15 cellular contexts compared by ENCODE assay signal in the genomic region with DNA sequence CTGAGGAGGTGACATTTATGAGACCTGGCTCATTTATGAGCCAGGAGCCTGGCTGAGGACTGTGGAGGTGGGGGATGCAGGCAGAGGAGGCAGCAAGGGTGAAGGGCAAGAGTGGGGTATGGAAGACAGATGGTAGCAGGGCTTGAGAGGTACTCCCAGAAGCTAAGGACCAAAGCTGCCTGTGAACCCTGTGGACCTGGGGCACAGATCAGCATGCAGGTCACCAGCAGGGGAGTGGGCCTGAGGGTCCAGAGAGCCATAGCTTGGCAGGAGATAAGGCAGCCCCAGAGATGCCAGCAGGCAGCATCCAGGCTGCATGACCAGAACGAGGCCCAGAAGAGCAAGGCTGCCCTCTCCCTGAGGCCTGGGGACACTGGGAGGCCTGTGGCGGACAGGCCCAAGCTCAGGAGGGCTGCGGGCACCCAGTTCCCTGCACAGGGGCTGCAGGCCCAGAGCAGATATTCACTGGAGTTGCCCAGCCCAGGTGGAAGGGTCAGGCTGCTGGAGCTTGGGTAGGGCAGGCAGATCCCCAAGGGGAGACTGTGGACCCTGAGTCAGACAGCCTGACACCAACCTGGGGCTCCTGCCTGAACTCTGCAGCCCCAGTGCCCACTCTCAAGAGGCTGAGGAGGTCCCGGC. TPM values are rescaled to one million over a fixed set of nuclear protein-coding genes. Genes with fewer than 3 reads are reported as not detected.
A peak's percentile ranks its signal among the peaks of the same experiment; 100 is the strongest.
DNase-seq lines count a peak whose midpoint lies in the region; ATAC-seq, FAIRE-seq and TF ChIP-seq lines count a peak whose summit lies in the region.
"Had no signal": no experiment of that assay in that cellular context is flagged by ENCODE, and none has a peak within 500 bp of the region (broad histone marks: within the 10 kb centered on the region; RNA-seq: fewer than 3 reads in every experiment).

No MANE protein-coding gene starts in this region.

- H3K4me1 Mint-ChIP-seq in CD8-positive, alpha-beta memory T cell, result peaks cover 3 to 14% (median 13%) of the 10 kb centered on the region in 3 donors
- H3K4me1 Mint-ChIP-seq in activated naive CD8-positive, alpha-beta T cell (ENCODE audit: low read depth), result peaks cover 5% of the 10 kb centered on the region

- H3K36me3 Mint-ChIP-seq in CD8-positive, alpha-beta memory T cell, result no peaks in the 10 kb centered on the region
- H3K36me3 Mint-ChIP-seq in activated naive CD8-positive, alpha-beta T cell, result no peaks in the 10 kb centered on the region

- POLR2A ChIA-PET in A549 (lab: Yijun Ruan, JAX), result no interaction called here
- POLR2A ChIA-PET in CD8-positive, alpha-beta memory T cell (lab: Charles Lee), result interaction anchor here (0.8 to 1.9 kb wide), 5 partner anchors 17 to 38 kb away, joined by 3 to 8 read pairs (median 5); a partner anchor contains a TSS
- POLR2A ChIA-PET in A673 (lab: Charles Lee; ENCODE audit: low non-redundant PET), result no interaction called here

- no peaks in the 10 kb centered on the region for H3K9me3 Mint-ChIP-seq in CD8-positive, alpha-beta memory T cell
- H3K9me3 Mint-ChIP-seq in activated naive CD8-positive, alpha-beta T cell (ENCODE audit: low read depth), result no peaks in the 10 kb centered on the region

- intact Hi-C loops in A673 (cut with micrococcal nuclease; ENCODE audit: unreplicated experiment), result no loop called here

- DNase-seq in A549 (ENCODE audit: low read depth in 1 of 2, low spot score in 1 of 2) (no peak), mesenteric fat pad (ENCODE audit: low spot score) (peak; percentile 62), urothelium cell line (ENCODE audit: low spot score) (no peak), EL (no peak), A673 (ENCODE audit: low spot score) (no peak)
- DNase-seq in CD8-positive, alpha-beta memory T cell, result no peak
- DNase-seq: NCI-H1105, NCI-H446, PC-3 had no signal

- H3K4me1 ChIP-seq in A549, result no peaks in the 10 kb centered on the region; the same call in 2 of the 3 replicates
- peaks cover 29% of the 10 kb centered on the region for H3K4me1 ChIP-seq in CD8-positive, alpha-beta memory T cell (ENCODE audit: insufficient read depth, low read length)
- H3K4me1 ChIP-seq in A673 (ENCODE audit: insufficient read depth, low read length, poor library complexity, severe bottlenecking), result no peaks in the 10 kb centered on the region
- H3K4me1 ChIP-seq: prostate gland, upper lobe of left lung had no signal

- no peak for TF ChIP-seq CTCF in A549 (IDR thresholded peaks at IDR 0.05)
- no peak for TF ChIP-seq CTCF in A673 (conservative IDR thresholded peaks at IDR 0.05; ENCODE audit: low read depth, low read length)

- no TSS peak for BruUV-seq in A673 (replicated peaks; lab: Mats Ljungman, UMichigan)

- peak overlapping the region in 6 of 8 donors; percentile 89 to 96 (median 94) for H3K27ac Mint-ChIP-seq in CD8-positive, alpha-beta memory T cell
- H3K27ac Mint-ChIP-seq in activated naive CD8-positive, alpha-beta T cell, result peak overlapping the region; percentile 90

- no peaks in the 10 kb centered on the region for H3K27me3 Mint-ChIP-seq in CD8-positive, alpha-beta memory T cell
- H3K27me3 Mint-ChIP-seq in activated naive CD8-positive, alpha-beta T cell, result no peaks in the 10 kb centered on the region

- H3K36me3 ChIP-seq in CD8-positive, alpha-beta memory T cell (ENCODE audit: insufficient read depth, low read length), result no peaks in the 10 kb centered on the region
- no peaks in the 10 kb centered on the region for H3K36me3 ChIP-seq in A673 (ENCODE audit: insufficient read depth, low read length, poor library complexity, severe bottlenecking)
- H3K36me3 ChIP-seq: prostate gland, upper lobe of left lung had no signal

- CTCF ChIA-PET in A549 (lab: Yijun Ruan, JAX), result interaction anchor here (0.6 to 1.1 kb wide), 2 partner anchors 8 to 1901 kb away, joined by 3 read pairs; no protein-coding TSS in a partner anchor
- CTCF ChIA-PET in CD8-positive, alpha-beta memory T cell (lab: Charles Lee), result interaction anchor here (0.8 to 2.4 kb wide), 9 partner anchors 13 to 173 kb away, joined by 3 to 11 read pairs (median 4); no protein-coding TSS in a partner anchor
- CTCF ChIA-PET in A673 (lab: Charles Lee), result no interaction called here

- no peaks in the 10 kb centered on the region for H3K27me3 ChIP-seq in CD8-positive, alpha-beta memory T cell (ENCODE audit: insufficient read depth, low read length, poor library complexity, severe bottlenecking)
- no peaks in the 10 kb centered on the region for H3K27me3 ChIP-seq in A673 (replicated peaks; ENCODE audit: insufficient read depth, low read depth, low read length, poor library complexity)
- H3K27me3 ChIP-seq: upper lobe of left lung had no signal

- ATAC-seq in A549 (peak; percentile 39 to 41; a peak in 3 of 6 replicates), GM21737 (IDR thresholded peaks at IDR 0.05; ENCODE audit: unreplicated experiment) (no peak)
- ATAC-seq: mucosa of descending colon, PC-3 had no signal

- WGBS in A549 (ENCODE audit: missing lambda C conversion rate), result 68% methylated on average over 3 of the region's 4 CpGs

- H3K27ac ChIP-seq in A549, result no peak overlapping the region
- H3K27ac ChIP-seq in CD8-positive, alpha-beta memory T cell (ENCODE audit: low read depth, low read length), result peak overlapping the region; percentile 5
- no peak overlapping the region for H3K27ac ChIP-seq in A673 (ENCODE audit: low read depth, low read length, poor library complexity, severe bottlenecking)
- H3K27ac ChIP-seq: prostate gland had no signal

- H3K9me3 ChIP-seq in A549 (no peaks in the 10 kb centered on the region), A673 (ENCODE audit: low read depth, low read length, poor library complexity, severe bottlenecking) (no peaks in the 10 kb centered on the region)
- H3K9me3 ChIP-seq in CD8-positive, alpha-beta memory T cell (ENCODE audit: low read length), result no peaks in the 10 kb centered on the region
- H3K9me3 ChIP-seq: mucosa of descending colon, prostate gland, upper lobe of left lung had no signal

- no peak overlapping the region for H3K4me3 ChIP-seq in A549
- H3K4me3 ChIP-seq in CD8-positive, alpha-beta memory T cell (ENCODE audit: low read length), result no peak overlapping the region
- no peak overlapping the region for H3K4me3 ChIP-seq in A673 (ENCODE audit: low read depth, low read length, poor library complexity, severe bottlenecking)
- H3K4me3 ChIP-seq: mucosa of descending colon, prostate gland, upper lobe of left lung had no signal

- no peak for TF ChIP-seq RAD21 in A549 (conservative IDR thresholded peaks at IDR 0.05 in 1 of 2, IDR thresholded peaks at IDR 0.05 in 1 of 2)

- TF ChIP-seq POLR2A in A549 (IDR thresholded peaks at IDR 0.05; ENCODE audit: low read length), result no peak

- TF ChIP-seq EP300 in A549 (IDR thresholded peaks at IDR 0.05), result no peak

- H3K4me3 Mint-ChIP-seq in CD8-positive, alpha-beta memory T cell, result peak overlapping the region in 5 of 7 donors; percentile 2 to 75 (median 59)
- peak overlapping the region; percentile 18 for H3K4me3 Mint-ChIP-seq in activated naive CD8-positive, alpha-beta T cell

- FAIRE-seq in A549 (lab: Jason Lieb, UNC), result no peak
- FAIRE-seq in urothelium cell line (lab: Jason Lieb, UNC), result no peak
- FAIRE-seq: bronchial epithelial cell had no signal

- H3K4me2 ChIP-seq in A549, result no peak overlapping the region

TF ChIP-seq in A549, 52 proteins besides CTCF, POLR2A, EP300 and RAD21 (continues in another document):
- TF ChIP-seq NPAS2 (CRISPR knock-in tag; IDR thresholded peaks at IDR 0.05; ENCODE audit: borderline replicate concordance), result no peak
- TF ChIP-seq CHD2 (IDR thresholded peaks at IDR 0.05; ENCODE audit: low read length, partially characterized antibody), result no peak
- no peak for TF ChIP-seq FOXS1 (CRISPR knock-in tag; IDR thresholded peaks at IDR 0.05)
- no peak for TF ChIP-seq RCOR1 (IDR thresholded peaks at IDR 0.05; ENCODE audit: low read depth, low read length)
- TF ChIP-seq MAFK (IDR thresholded peaks at IDR 0.05; ENCODE audit: partially characterized antibody), result no peak
- no peak for TF ChIP-seq PHF8 (IDR thresholded peaks at IDR 0.05; ENCODE audit: borderline replicate concordance, low read depth)
- TF ChIP-seq TFCP2L1 (CRISPR knock-in tag; IDR thresholded peaks at IDR 0.05), result no peak
- TF ChIP-seq KDM1A (IDR thresholded peaks at IDR 0.05; ENCODE audit: low read depth), result no peak

RNA-seq across cellular contexts. Expression of a gene that starts 3.4 kb away (rescaled TPM):
- polyA plus RNA-seq in A549 (2011; rRNA removed) (not detected in 2 replicates), A549 (2017; fragmentation: RNase III; extraction: RNeasy Plus Mini Kit Qiagen cat#74134 plus additional on column Dnase treatment) (not detected in 3 replicates)
- polyA plus RNA-seq in A549 (2012; cell fraction: cytosol; rRNA removed), result not detected in 2 replicates
- polyA plus RNA-seq in A549 (2012; cell fraction: nucleus; rRNA removed), result not detected in 2 replicates
- polyA minus RNA-seq in A549 (2011; rRNA and poly(A)+ RNA removed), result not detected in 2 replicates
- total RNA-seq in CD8-positive, alpha-beta memory T cell, result not detected
- polyA plus RNA-seq in CD8-positive, alpha-beta memory T cell, result not detected
- total RNA-seq in mesenteric fat pad (not detected), A673 (2021) (not detected in 2 replicates)
- total RNA-seq: PC-3 had no signal

RNA-seq across cellular contexts. Expression of a gene that starts 17.4 kb away (rescaled TPM):
- polyA plus RNA-seq in A549 (2011; rRNA removed) (0.04 and 0.05 TPM in 2 replicates), A549 (2017; fragmentation: RNase III; extraction: RNeasy Plus Mini Kit Qiagen cat#74134 plus additional on column Dnase treatment) (0.03 to 0.10 TPM (median 0.09 TPM) in 3 replicates)
- 0.05 and 0.12 TPM in 2 replicates for polyA plus RNA-seq in A549 (2012; cell fraction: cytosol; rRNA removed)
- 0.22 and 0.28 TPM in 2 replicates for polyA plus RNA-seq in A549 (2012; cell fraction: nucleus; rRNA removed)
- polyA minus RNA-seq in A549 (2011; rRNA and poly(A)+ RNA removed), result 0.29 TPM in 1 of 2 replicates, not detected in the other
- 1 to 10 TPM; 1.4 to 1.7 TPM for total RNA-seq in CD8-positive, alpha-beta memory T cell
- polyA plus RNA-seq in CD8-positive, alpha-beta memory T cell, result 1.4 TPM
- total RNA-seq in mesenteric fat pad (0.35 TPM), A673 (2021) (0.20 TPM in 1 of 2 replicates, not detected in the other)
- total RNA-seq: PC-3 had no signal

RNA-seq across cellular contexts. Expression of a gene that starts 37.6 kb away (rescaled TPM):
- 309 and 360 TPM in 2 replicates for polyA plus RNA-seq in A549 (2011; rRNA removed)
- polyA plus RNA-seq in A549 (2012; cell fraction: cytosol; rRNA removed), result 134 and 160 TPM in 2 replicates
- 60.2 and 88.5 TPM in 2 replicates for polyA plus RNA-seq in A549 (2012; cell fraction: nucleus; rRNA removed)
- polyA plus RNA-seq in A549 (2017; fragmentation: RNase III; extraction: RNeasy Plus Mini Kit Qiagen cat#74134 plus additional on column Dnase treatment), result 212 to 225 TPM (median 220 TPM) in 3 replicates
- polyA minus RNA-seq in A549 (2011; rRNA and poly(A)+ RNA removed), result 136 and 181 TPM in 2 replicates
- 100 to 1,000 TPM; 218 TPM for total RNA-seq in CD8-positive, alpha-beta memory T cell
- polyA plus RNA-seq in CD8-positive, alpha-beta memory T cell, result 294 TPM
- total RNA-seq in mesenteric fat pad, result 146 TPM
- 126 and 127 TPM in 2 replicates for total RNA-seq in A673 (2021)

RNA-seq across cellular contexts. Expression of a gene that starts 48.4 kb away (rescaled TPM):
- polyA plus RNA-seq in A549 (2011; rRNA removed) (not detected in 2 replicates), A549 (2017; fragmentation: RNase III; extraction: RNeasy Plus Mini Kit Qiagen cat#74134 plus additional on column Dnase treatment) (not detected in 3 replicates)
- not detected in 2 replicates for polyA plus RNA-seq in A549 (2012; cell fraction: cytosol; rRNA removed)
- polyA plus RNA-seq in A549 (2012; cell fraction: nucleus; rRNA removed), result not detected in 2 replicates
- not detected in 2 replicates for polyA minus RNA-seq in A549 (2011; rRNA and poly(A)+ RNA removed)
- total RNA-seq in CD8-positive, alpha-beta memory T cell, result not detected
- polyA plus RNA-seq in CD8-positive, alpha-beta memory T cell, result not detected
- total RNA-seq in mesenteric fat pad (not detected), A673 (2021) (not detected in 2 replicates)
- total RNA-seq: bronchial epithelial cell, mucosa of descending colon, PC-3, prostate gland, upper lobe of left lung had no signal
